ENCODE assay signal across 20 cellular contexts in the genomic region with DNA sequence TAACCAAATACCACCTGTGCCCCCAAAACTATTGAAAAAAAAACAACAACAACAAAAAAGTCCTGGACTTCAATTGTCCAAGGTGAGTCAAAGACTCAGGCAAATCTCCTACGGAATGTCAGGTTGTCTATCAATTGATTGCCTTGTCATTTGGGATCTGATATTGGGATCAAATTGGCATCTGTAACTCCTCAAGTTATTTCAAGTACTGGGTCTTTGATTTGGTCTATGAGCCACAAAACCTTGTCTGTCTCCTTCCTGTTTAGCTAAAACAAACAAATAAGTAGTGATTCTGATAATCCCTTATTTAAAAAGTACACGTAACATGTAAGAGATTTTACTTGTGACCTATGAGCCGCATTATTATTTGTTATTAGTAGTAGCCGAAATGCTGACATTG.
DNase-seq lines count a peak whose midpoint lies in the region; ATAC-seq, FAIRE-seq and TF ChIP-seq lines count a peak whose summit lies in the region.
"Had no signal": no experiment of that assay in that cellular context is flagged by ENCODE, and none has a peak within 500 bp of the region (broad histone marks: within the 10 kb centered on the region; RNA-seq: fewer than 3 reads in every experiment).

No MANE protein-coding gene starts in this region.

- DNase-seq in A549 (ENCODE audit: low read depth in 1 of 2, low spot score in 1 of 2) (no peak), HFFc6 (no peak), T-helper 17 cell (no peak), heart right ventricle (no peak)
- DNase-seq in activated CD4-positive, alpha-beta T cell treated with anti-CD3 and anti-CD28 coated beads for 4 hours: no peak
- DNase-seq: AML-193; Caco-2; CD4-positive, alpha-beta T cell; KBM-7 had no signal

- CTCF ChIA-PET in A549 (lab: Yijun Ruan, JAX): interaction anchor here (1.2 to 1.4 kb wide), 2 partner anchors 39 to 91 kb away, joined by 3 read pairs; no protein-coding TSS in a partner anchor

- no peak for TF ChIP-seq RAD21 in A549 (conservative IDR thresholded peaks at IDR 0.05 in 1 of 2, IDR thresholded peaks at IDR 0.05 in 1 of 2)

- H3K4me1 Mint-ChIP-seq in HFFc6 (ENCODE audit: low read depth) (peaks cover 47% of the 10 kb centered on the region), T-helper 17 cell (peaks cover 20% of the 10 kb centered on the region), nephron (peaks cover 40% of the 10 kb centered on the region)

- H3K27ac ChIP-seq in A549: peak overlapping the region; percentile 93 to 97; a peak in 5 of 6 replicates
- no peak overlapping the region for H3K27ac ChIP-seq in heart right ventricle
- H3K27ac ChIP-seq: C4-2B had no signal

- H3K36me3 ChIP-seq in heart right ventricle: no peaks in the 10 kb centered on the region

- H3K27ac Mint-ChIP-seq in HFFc6: peak overlapping the region; percentile 11; the same call in 1 of the 2 replicates
- peak overlapping the region; percentile 29 for H3K27ac Mint-ChIP-seq in T-helper 17 cell
- peak overlapping the region; percentile 20 to 78 (median 62) for H3K27ac Mint-ChIP-seq in nephron
- H3K27ac Mint-ChIP-seq: CD4-positive, alpha-beta T cell; GM23338 had no signal

- no peak for TF ChIP-seq CTCF in A549 (IDR thresholded peaks at IDR 0.05)
- TF ChIP-seq CTCF in HFFc6 (IDR thresholded peaks at IDR 0.05): no peak
- no peak for TF ChIP-seq CTCF in nephron (IDR thresholded peaks at IDR 0.05; ENCODE audit: unreplicated experiment in 3 of 3)
- TF ChIP-seq CTCF in heart right ventricle (IDR thresholded peaks at IDR 0.05): no peak

- FAIRE-seq in A549 (lab: Jason Lieb, UNC): no peak
- FAIRE-seq: A204.1, D721Med, G401.6, GM12892, GM18507, H54 had no signal

- POLR2A ChIA-PET in A549 (lab: Yijun Ruan, JAX): no interaction called here

- TF ChIP-seq POLR2A in A549 (IDR thresholded peaks at IDR 0.05; ENCODE audit: low read length): no peak

- no peaks in the 10 kb centered on the region for H3K9me3 Mint-ChIP-seq in HFFc6
- no peaks in the 10 kb centered on the region for H3K9me3 Mint-ChIP-seq in nephron
- H3K9me3 Mint-ChIP-seq: CD4-positive, alpha-beta T cell; GM23338 had no signal

- no peak for ATAC-seq in A549
- no peak for ATAC-seq in T-helper 17 cell
- ATAC-seq in GM19452 (IDR thresholded peaks at IDR 0.05; ENCODE audit: unreplicated experiment): no peak
- no peak for ATAC-seq in heart right ventricle
- ATAC-seq: GM23338, HCT116 had no signal

- H3K4me3 Mint-ChIP-seq in HFFc6: no peak overlapping the region
- no peak overlapping the region for H3K4me3 Mint-ChIP-seq in T-helper 17 cell
- no peak overlapping the region for H3K4me3 Mint-ChIP-seq in nephron
- H3K4me3 Mint-ChIP-seq: CD4-positive, alpha-beta T cell; GM23338 had no signal

- no peak for TF ChIP-seq EP300 in A549 (IDR thresholded peaks at IDR 0.05)

- H3K27me3 Mint-ChIP-seq in HFFc6 (ENCODE audit: insufficient read depth): peaks cover 6% of the 10 kb centered on the region
- no peaks in the 10 kb centered on the region for H3K27me3 Mint-ChIP-seq in T-helper 17 cell
- H3K27me3 Mint-ChIP-seq in nephron (ENCODE audit: low read depth): no peaks in the 10 kb centered on the region
- H3K27me3 Mint-ChIP-seq: CD4-positive, alpha-beta T cell had no signal

- intact Hi-C loops in heart right ventricle (cut with DNase I): loop anchor here in 2 of 10 donors (5.0 kb wide), 2 partner anchors 42 to 88 kb away; no protein-coding TSS in a partner anchor

- H3K27me3 ChIP-seq in heart right ventricle: no peaks in the 10 kb centered on the region

- H3K4me2 ChIP-seq in A549: no peak overlapping the region
- H3K4me2 ChIP-seq: GM23338 had no signal

- 66% methylated on average over 4 of the region's 4 CpGs for WGBS in A549 (ENCODE audit: missing lambda C conversion rate)
- WGBS in heart right ventricle, 2 donors: 98% methylated on average over 4 of the region's 4 CpGs

- H3K4me3 ChIP-seq in A549: no peak overlapping the region
- no peak overlapping the region for H3K4me3 ChIP-seq in heart right ventricle
- H3K4me3 ChIP-seq: GM23338 had no signal

- peaks cover 53% of the 10 kb centered on the region for H3K4me1 ChIP-seq in A549
- H3K4me1 ChIP-seq in heart right ventricle: peaks cover 0 to 36% (median 18%) of the 10 kb centered on the region in 9 donors

- H3K36me3 Mint-ChIP-seq in HFFc6 (ENCODE audit: low read depth): no peaks in the 10 kb centered on the region
- H3K36me3 Mint-ChIP-seq in T-helper 17 cell (ENCODE audit: low read depth): no peaks in the 10 kb centered on the region
- no peaks in the 10 kb centered on the region for H3K36me3 Mint-ChIP-seq in nephron (ENCODE audit: low read depth)

- no peaks in the 10 kb centered on the region for H3K9me3 ChIP-seq in A549
- H3K9me3 ChIP-seq in T-helper 17 cell (ENCODE audit: control insufficient read depth, low read length, poor library complexity, severe bottlenecking): no peaks in the 10 kb centered on the region
- H3K9me3 ChIP-seq in heart right ventricle: no peaks in the 10 kb centered on the region
- H3K9me3 ChIP-seq: Caco-2 had no signal

TF ChIP-seq in A549, 52 proteins besides CTCF, POLR2A, EP300 and RAD21:
- TF ChIP-seq RNF2 (IDR thresholded peaks at IDR 0.05; ENCODE audit: borderline replicate concordance, low read depth) (no peak), HDAC2 (IDR thresholded peaks at IDR 0.05) (no peak), KDM1A (IDR thresholded peaks at IDR 0.05; ENCODE audit: low read depth) (no peak), POLR2AphosphoS2 (conservative IDR thresholded peaks at IDR 0.05; ENCODE audit: low read length) (no peak), EHF (CRISPR knock-in tag; IDR thresholded peaks at IDR 0.05) (no peak)

Comparison
In these comparisons a context has a peak if more than half of its experiments do, and no peak if none do; other contexts are left out.
1. H3K27ac ChIP-seq: peak in A549 (2 of 2); none in heart right ventricle (0 of 10).
2. H3K27ac Mint-ChIP-seq: peak in every context shown above with its lines; median percentile 62 in nephron; 29 in T-helper 17 cell; 11 in HFFc6.